13 cellular contexts compared by ENCODE assay signal in genomic region chr6:7758456-7758855, GRCh38. TPM values are rescaled to one million over a fixed set of nuclear protein-coding genes. Genes with fewer than 3 reads are reported as not detected.
DNase-seq lines count a peak whose midpoint lies in the region; ATAC-seq and TF ChIP-seq lines count a peak whose summit lies in the region.
"Had no signal": no experiment of that assay in that cellular context is flagged by ENCODE, and none has a peak within 500 bp of the region (broad histone marks: within the 10 kb centered on the region; RNA-seq: fewer than 3 reads in every experiment).

No MANE protein-coding gene starts in this region.

- H3K4me1 Mint-ChIP-seq in MCF 10A (ENCODE audit: insufficient read depth, unreplicated experiment) = peaks cover 23% of the 10 kb centered on the region

- peaks cover 45% of the 10 kb centered on the region for H3K27me3 Mint-ChIP-seq in MCF 10A (ENCODE audit: insufficient read depth, unreplicated experiment)

- no peaks in the 10 kb centered on the region for H3K9me3 Mint-ChIP-seq in MCF 10A (ENCODE audit: unreplicated experiment)

- H3K4me1 ChIP-seq in breast epithelium (no peaks in the 10 kb centered on the region), upper lobe of right lung (no peaks in the 10 kb centered on the region)
- H3K4me1 ChIP-seq: HAP-1 had no signal

- no peaks in the 10 kb centered on the region for H3K27me3 ChIP-seq in breast epithelium
- H3K27me3 ChIP-seq in upper lobe of right lung = no peaks in the 10 kb centered on the region

- DNase-seq in MCF 10A (ENCODE audit: unreplicated experiment) (peak; percentile 72), breast epithelium (ENCODE audit: low spot score in 2 of 2) (no peak), SW480 (ENCODE audit: low spot score) (peak; percentile 37), fibroblast of villous mesenchyme (ENCODE audit: low read depth) (peak; percentile 69), upper lobe of right lung (no peak), hypothalamus (lab: John Stamatoyannopoulos, UW) (no peak), KG1 (lab: John Stamatoyannopoulos, UW) (no peak)
- DNase-seq in stimulated activated naive CD8-positive, alpha-beta T cell treated with anti-CD3 and anti-CD28 coated beads, Interleukin-15, Interleukin-2, amounts not matched to agents 100 U/mL and 50 U/mL, for 24 hours = no peak
- DNase-seq: activated T-cell treated with anti-CD3 and anti-CD28 coated beads for 4 hours; NCI-H1436; stimulated activated CD4-positive, alpha-beta T cell treated with anti-CD3 and anti-CD28 coated beads, Interleukin-4, amount 100 ng/mL, for 24 hours had no signal

- ATAC-seq in upper lobe of right lung = peak; percentile 9
- no peak for ATAC-seq in stimulated activated naive CD8-positive, alpha-beta T cell treated with anti-CD3 and anti-CD28 coated beads, Interleukin-15, Interleukin-2, amounts not matched to agents 100 U/mL and 50 U/mL, for 24 hours

- POLR2A ChIA-PET in MCF 10A (lab: Yijun Ruan, JAX) = interaction anchor here (0.7 to 1.3 kb wide), 2 partner anchors 28 to 66 kb away, joined by 3 read pairs; no protein-coding TSS in a partner anchor

- peaks cover 0 to 11% of the 10 kb centered on the region in 2 donors for H3K9me3 ChIP-seq in breast epithelium
- H3K9me3 ChIP-seq in upper lobe of right lung = no peaks in the 10 kb centered on the region
- H3K9me3 ChIP-seq: HAP-1 had no signal

- BruUV-seq in MCF 10A (replicated peaks; lab: Mats Ljungman, UMichigan) = no TSS peak

- H3K27ac ChIP-seq in breast epithelium (no peak overlapping the region), upper lobe of right lung (no peak overlapping the region)
- H3K27ac ChIP-seq: 22Rv1 had no signal

- no peak overlapping the region for H3K4me3 Mint-ChIP-seq in MCF 10A (ENCODE audit: unreplicated experiment)

- TF ChIP-seq POLR2A in breast epithelium (IDR thresholded peaks at IDR 0.05) = no peak

- intact Hi-C loops in MCF 10A (cut with micrococcal nuclease) = no loop called here
- intact Hi-C loops in breast epithelium (cut with DNase I; ENCODE audit: low total_unique reads) = no loop called here
- intact Hi-C loops in upper lobe of right lung (cut with DNase I) = no loop called here

- H3K4me3 ChIP-seq in breast epithelium = no peak overlapping the region
- H3K4me3 ChIP-seq in fibroblast of villous mesenchyme (ENCODE audit: low read depth, low read length) = no peak overlapping the region
- no peak overlapping the region for H3K4me3 ChIP-seq in upper lobe of right lung
- H3K4me3 ChIP-seq: HAP-1 had no signal

- TF ChIP-seq CTCF in MCF 10A (IDR thresholded peaks at IDR 0.05; ENCODE audit: unreplicated experiment) (no peak), breast epithelium (IDR thresholded peaks at IDR 0.05) (no peak), fibroblast of villous mesenchyme (IDR thresholded peaks at IDR 0.05; ENCODE audit: insufficient read depth, low read depth, low read length) (no peak), upper lobe of right lung (IDR thresholded peaks at IDR 0.05) (no peak)

- no peaks in the 10 kb centered on the region for H3K36me3 Mint-ChIP-seq in MCF 10A (ENCODE audit: insufficient read depth, unreplicated experiment)

- no peak overlapping the region for H3K27ac Mint-ChIP-seq in MCF 10A (ENCODE audit: low read depth, unreplicated experiment)

- H3K36me3 ChIP-seq in breast epithelium (no peaks in the 10 kb centered on the region), upper lobe of right lung (no peaks in the 10 kb centered on the region)
- H3K36me3 ChIP-seq: HAP-1 had no signal

- CTCF ChIA-PET in MCF 10A (lab: Yijun Ruan, JAX) = interaction anchor here (0.7 kb wide), 1 partner anchor 1132 kb away, joined by 3 read pairs; no protein-coding TSS in a partner anchor

RNA-seq across cellular contexts. Expression of gene BMP6, which starts 32.6 kb away (rescaled TPM):
- 0.12 and 0.56 TPM in 2 replicates for total RNA-seq in MCF 10A (2022)
- total RNA-seq in breast epithelium = 10 to 100 TPM in 1 of 3 donors, 1 to 10 TPM in 2; 3.5 to 11.1 (median 6.2) TPM
- total RNA-seq in fibroblast of villous mesenchyme = under 0.01 and 1.7 TPM in 2 replicates
- total RNA-seq in upper lobe of right lung = 6.6 TPM

Comparison
In these comparisons a context has a peak if more than half of its experiments do, and no peak if none do; other contexts are left out.
1. DNase-seq: peak in MCF 10A (single experiment), SW480 (single experiment) and fibroblast of villous mesenchyme (single experiment); none in breast epithelium (0 of 2), upper lobe of right lung (single experiment), hypothalamus (0 of 51), stimulated activated naive CD8-positive, alpha-beta T cell treated with anti-CD3 and anti-CD28 coated beads, Interleukin-15, Interleukin-2, amounts not matched to agents 100 U/mL and 50 U/mL, for 24 hours (single experiment) and KG1 (single experiment).